ENCODE assay signal across 34 cellular contexts in genomic region chr9:133472753-133473378, GRCh38. TPM values are rescaled to one million over a fixed set of nuclear protein-coding genes. Genes with fewer than 3 reads are reported as not detected.
"Had no signal": no experiment of that assay in that cellular context is flagged by ENCODE, and none has a peak within 500 bp of the region (broad histone marks: within the 10 kb centered on the region; RNA-seq: fewer than 3 reads in every experiment).

No MANE protein-coding gene starts in this region.

- H3K4me2 ChIP-seq: SK-N-SH had no signal

- H3K4me1 Mint-ChIP-seq: activated naive CD4-positive, alpha-beta T cell treated with anti-CD3 and anti-CD28 coated beads, Interleukin-2, amount 50 U/mL, for 24 hours had no signal

- H3K27ac ChIP-seq: ascending aorta, body of pancreas, SJCRH30 had no signal

- H3K9ac ChIP-seq: SK-N-SH had no signal

- H3K4me3 Mint-ChIP-seq: activated CD8-positive, alpha-beta T cell treated with anti-CD3 and anti-CD28 coated beads, Interleukin-2, amount 10 ng/mL, durations not matched to agents 7 days and 5 days; activated naive CD4-positive, alpha-beta T cell treated with anti-CD3 and anti-CD28 coated beads, Interleukin-2, amount 50 U/mL, for 24 hours; WTC11 had no signal

- H3K4me3 ChIP-seq: ascending aorta, body of pancreas, SJCRH30 had no signal

- H3K27me3 Mint-ChIP-seq: activated naive CD4-positive, alpha-beta T cell treated with anti-CD3 and anti-CD28 coated beads, Interleukin-2, amount 50 U/mL, for 24 hours had no signal

- H3K36me3 Mint-ChIP-seq: activated naive CD4-positive, alpha-beta T cell treated with anti-CD3 and anti-CD28 coated beads, Interleukin-2, amount 50 U/mL, for 24 hours had no signal

- H3K9me3 Mint-ChIP-seq: activated naive CD4-positive, alpha-beta T cell treated with anti-CD3 and anti-CD28 coated beads, Interleukin-2, amount 50 U/mL, for 24 hours; WTC11 had no signal

- H3K9me3 ChIP-seq: ascending aorta, body of pancreas, SJCRH30, SK-N-SH had no signal

- H3K27ac Mint-ChIP-seq: activated CD8-positive, alpha-beta T cell treated with anti-CD3 and anti-CD28 coated beads, Interleukin-2, amount 10 ng/mL, durations not matched to agents 7 days and 5 days; activated naive CD4-positive, alpha-beta T cell treated with anti-CD3 and anti-CD28 coated beads, Interleukin-2, amount 50 U/mL, for 24 hours; WTC11 had no signal

- DNase-seq: activated CD4-positive, alpha-beta T cell treated with anti-CD3 and anti-CD28 coated beads for 48 hours; activated CD4-positive, alpha-beta T cell treated with anti-CD3 and anti-CD28 coated beads, Interleukin-2, amount 50 U/mL, for 4 hours; activated CD4-positive, CD25-positive, alpha-beta regulatory T cell treated with anti-CD3 and anti-CD28 coated beads, Interleukin-2, amount 50 U/mL, for 72 hours; activated CD8-positive, alpha-beta memory T cell treated with anti-CD3 and anti-CD28 coated beads, Interleukin-2, amount 50 U/mL, for 48 hours; activated CD8-positive, alpha-beta T cell treated with anti-CD3 and anti-CD28 coated beads, Interleukin-2, amount 10 ng/mL, durations not matched to agents 7 days and 5 days; activated effector memory CD4-positive, alpha-beta T cell treated with Interleukin-2 at 50 U/mL for 16 hours; activated naive CD4-positive, alpha-beta T cell; activated T-cell treated with anti-CD3 and anti-CD28 coated beads, Interleukin-2, amount 50 U/mL, for 1 hour; body of pancreas; central memory CD4-positive, alpha-beta T cell; Kasumi-1; NCI-H1048; NCI-H1417; NCI-H1694; NCI-H2029; NCI-H2107; NCI-H2171 treated with DMSO at 0.1 percent for 48 hours; NCI-H345; NCI-H510A; NCI-H526 treated with DMSO at 0.1 percent for 48 hours; NCI-H82; SJCRH30; SK-N-SH; T-helper 1 cell had no signal

- ATAC-seq: activated CD8-positive, alpha-beta T cell treated with anti-CD3 and anti-CD28 coated beads, Interleukin-2, amount 10 ng/mL, durations not matched to agents 7 days and 5 days; body of pancreas; Right ventricle myocardium inferior; WTC11 had no signal

- H3K27me3 ChIP-seq: ascending aorta, body of pancreas, SJCRH30 had no signal

- FAIRE-seq: bronchial epithelial cell had no signal

- H3K9me2 ChIP-seq: SK-N-SH had no signal

RNA-seq across cellular contexts. Expression of gene ADAMTS13, which starts 50.7 kb away (rescaled TPM):
- total RNA-seq: RPMI7951 had no signal

RNA-seq across cellular contexts. Expression of gene MYMK, which starts 51.9 kb away (rescaled TPM):
- total RNA-seq: activated CD8-positive, alpha-beta T cell treated with anti-CD3 and anti-CD28 coated beads, Interleukin-2, amount 10 ng/mL, durations not matched to agents 7 days and 5 days; ascending aorta; body of pancreas; bronchial epithelial cell; chondrocyte; M059J; OCI-LY7; Right ventricle myocardium inferior; RPMI7951; T-helper 2 cell treated with Interferon-gamma antibody and Interleukin-4, amounts not matched to agents 100 ng/mL and 5 ng/mL, for 36 hours; WTC11 had no signal
- polyA plus RNA-seq: SK-N-SH had no signal
